ENCODE assay signal across 23 cellular contexts in genomic region chr6:150761771-150762170, GRCh38.
"Had no signal": no experiment of that assay in that cellular context is flagged by ENCODE, and none has a peak within 500 bp of the region (broad histone marks: within the 10 kb centered on the region; RNA-seq: fewer than 3 reads in every experiment).

No MANE protein-coding gene starts in this region.

- H3K36me3 Mint-ChIP-seq: immature natural killer cell; natural killer cell treated with Interleukin-12 subunit alpha and Interleukin-12 subunit beta and Interleukin-15 and Interleukin-18, amount 100 ng/mL, for 72 hours had no signal

- H3K4me2 ChIP-seq: hepatocyte had no signal

- H3K4me1 ChIP-seq: tibial artery had no signal

- H3K4me1 Mint-ChIP-seq: activated CD4-positive, alpha-beta memory T cell treated with anti-CD3 and anti-CD28 coated beads, Interleukin-2, amount 10 ng/mL, durations not matched to agents 7 days and 5 days; immature natural killer cell had no signal

- H3K4me3 ChIP-seq: dorsolateral prefrontal cortex, esophagus muscularis mucosa, hepatocyte, left lung, lung, tibial artery had no signal

- H3K27ac ChIP-seq: dorsolateral prefrontal cortex, esophagus muscularis mucosa, left lung, tibial artery had no signal

- H3K36me3 ChIP-seq: esophagus muscularis mucosa, left lung, tibial artery had no signal

- ATAC-seq: activated T-cell treated with anti-CD3 and anti-CD28 coated beads, Interleukin-2, amount 50 U/mL, for 72 hours; effector memory CD8-positive, alpha-beta T cell; left lung; natural killer cell treated with Interleukin-12 subunit alpha and Interleukin-12 subunit beta and Interleukin-15 and Interleukin-18, amount 100 ng/mL, for 72 hours had no signal

- H2AFZ ChIP-seq: hepatocyte had no signal

- H3K27me3 ChIP-seq: esophagus muscularis mucosa, hepatocyte, left lung, tibial artery had no signal

- H3K4me3 Mint-ChIP-seq: activated B cell treated with CpG ODN at 0.5 μM for 24 hours; activated CD4-positive, alpha-beta memory T cell treated with anti-CD3 and anti-CD28 coated beads, Interleukin-2, amount 10 ng/mL, durations not matched to agents 7 days and 5 days; activated naive CD4-positive, alpha-beta T cell treated with anti-CD3 and anti-CD28 coated beads for 36 hours; activated T-cell treated with anti-CD3 and anti-CD28 coated beads, Interleukin-2, amount 50 U/mL, for 72 hours; effector memory CD8-positive, alpha-beta T cell; immature natural killer cell; natural killer cell treated with Interleukin-12 subunit alpha and Interleukin-12 subunit beta and Interleukin-15 and Interleukin-18, amount 100 ng/mL, for 72 hours; stimulated activated naive CD8-positive, alpha-beta T cell treated with anti-CD3 and anti-CD28 coated beads, Interleukin-15, Interleukin-2, amounts not matched to agents 100 ng/mL and 50 ng/mL, for 24 hours; T-helper 1 cell treated with Interleukin-12 subunit alpha and Interleukin-12 subunit beta and Interleukin-4 antibody, amounts not matched to agents 30 μg/mL and 1 μg/mL, for 36 hours had no signal

- H3K27ac Mint-ChIP-seq: activated B cell treated with CpG ODN at 0.5 μM for 24 hours; activated CD4-positive, alpha-beta memory T cell treated with anti-CD3 and anti-CD28 coated beads, Interleukin-2, amount 10 ng/mL, durations not matched to agents 7 days and 5 days; activated naive CD4-positive, alpha-beta T cell treated with anti-CD3 and anti-CD28 coated beads for 36 hours; activated T-cell treated with anti-CD3 and anti-CD28 coated beads, Interleukin-2, amount 50 U/mL, for 72 hours; effector memory CD8-positive, alpha-beta T cell; immature natural killer cell; natural killer cell treated with Interleukin-12 subunit alpha and Interleukin-12 subunit beta and Interleukin-15 and Interleukin-18, amount 100 ng/mL, for 72 hours; stimulated activated naive CD8-positive, alpha-beta T cell treated with anti-CD3 and anti-CD28 coated beads, Interleukin-15, Interleukin-2, amounts not matched to agents 100 ng/mL and 50 ng/mL, for 24 hours; T-helper 1 cell treated with Interleukin-12 subunit alpha and Interleukin-12 subunit beta and Interleukin-4 antibody, amounts not matched to agents 30 μg/mL and 1 μg/mL, for 36 hours had no signal

- H3K9me3 ChIP-seq: esophagus muscularis mucosa, left lung, tibial artery had no signal

- DNase-seq: activated B cell treated with CpG ODN at 0.5 μM for 24 hours; activated CD4-positive, alpha-beta memory T cell treated with anti-CD3 and anti-CD28 coated beads, Interleukin-2, amount 10 ng/mL, durations not matched to agents 7 days and 5 days; activated CD4-positive, alpha-beta T cell treated with anti-CD3 and anti-CD28 coated beads for 48 hours; activated effector memory CD4-positive, alpha-beta T cell treated with Interleukin-2 at 50 U/mL for 16 hours; activated naive CD4-positive, alpha-beta T cell treated with anti-CD3 and anti-CD28 coated beads for 36 hours; activated T-cell treated with anti-CD3 and anti-CD28 coated beads, Interleukin-2, amount 50 U/mL, for 72 hours; amygdala; central memory CD4-positive, alpha-beta T cell; dorsolateral prefrontal cortex; effector memory CD8-positive, alpha-beta T cell; glutamatergic neuron; immature natural killer cell; left lung; midbrain; stimulated activated CD4-positive, alpha-beta T cell treated with anti-CD3 and anti-CD28 coated beads, Interleukin-4, amount 100 ng/mL, for 24 hours; T1000; tibial artery had no signal

- H3K9me3 Mint-ChIP-seq: activated B cell treated with CpG ODN at 0.5 μM for 24 hours; activated CD4-positive, alpha-beta memory T cell treated with anti-CD3 and anti-CD28 coated beads, Interleukin-2, amount 10 ng/mL, durations not matched to agents 7 days and 5 days; activated naive CD4-positive, alpha-beta T cell treated with anti-CD3 and anti-CD28 coated beads for 36 hours; activated T-cell treated with anti-CD3 and anti-CD28 coated beads, Interleukin-2, amount 50 U/mL, for 72 hours; immature natural killer cell; natural killer cell treated with Interleukin-12 subunit alpha and Interleukin-12 subunit beta and Interleukin-15 and Interleukin-18, amount 100 ng/mL, for 72 hours; stimulated activated naive CD8-positive, alpha-beta T cell treated with anti-CD3 and anti-CD28 coated beads, Interleukin-15, Interleukin-2, amounts not matched to agents 100 ng/mL and 50 ng/mL, for 24 hours; T-helper 1 cell treated with Interleukin-12 subunit alpha and Interleukin-12 subunit beta and Interleukin-4 antibody, amounts not matched to agents 30 μg/mL and 1 μg/mL, for 36 hours had no signal

- H3K27me3 Mint-ChIP-seq: activated B cell treated with CpG ODN at 0.5 μM for 24 hours; activated CD4-positive, alpha-beta memory T cell treated with anti-CD3 and anti-CD28 coated beads, Interleukin-2, amount 10 ng/mL, durations not matched to agents 7 days and 5 days; stimulated activated naive CD8-positive, alpha-beta T cell treated with anti-CD3 and anti-CD28 coated beads, Interleukin-15, Interleukin-2, amounts not matched to agents 100 ng/mL and 50 ng/mL, for 24 hours had no signal
